Comparison of ENCODE assay signal across 16 cellular contexts in the genomic region with DNA sequence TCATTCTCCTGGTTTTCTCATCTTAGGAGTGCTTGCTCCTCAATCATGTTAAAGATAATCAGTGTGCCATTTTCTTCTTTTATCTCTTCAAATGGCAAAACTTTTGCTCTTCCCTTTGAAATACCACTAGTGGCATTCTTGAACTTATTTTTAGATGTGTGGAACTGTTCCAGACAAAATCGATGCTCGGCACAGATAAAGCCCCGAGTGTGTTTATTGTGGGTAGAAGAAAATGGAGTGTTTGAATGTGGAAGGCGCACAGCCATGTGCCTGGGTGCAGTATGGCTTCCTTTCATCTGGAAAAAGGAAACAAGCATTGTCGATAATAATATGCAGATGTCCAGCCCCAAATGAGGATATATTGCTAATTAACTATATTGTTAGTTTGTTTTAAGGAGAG. TPM values are rescaled to one million over a fixed set of nuclear protein-coding genes. Genes with fewer than 3 reads are reported as not detected.
DNase-seq lines count a peak whose midpoint lies in the region; TF ChIP-seq lines count a peak whose summit lies in the region.
"Had no signal": no experiment of that assay in that cellular context is flagged by ENCODE, and none has a peak within 500 bp of the region (broad histone marks: within the 10 kb centered on the region; RNA-seq: fewer than 3 reads in every experiment).

No MANE protein-coding gene starts in this region.

- H3K79me2 ChIP-seq in parathyroid adenoma, result no peaks in the 10 kb centered on the region
- no peaks in the 10 kb centered on the region for H3K79me2 ChIP-seq in trophoblast cell (ENCODE audit: control insufficient read depth, insufficient read depth, low read length, poor library complexity)

- H3K36me3 Mint-ChIP-seq in Caco-2 (ENCODE audit: insufficient read depth, unreplicated experiment) (no peaks in the 10 kb centered on the region), glutamatergic neuron (ENCODE audit: unreplicated experiment) (no peaks in the 10 kb centered on the region), osteocyte (ENCODE audit: unreplicated experiment) (no peaks in the 10 kb centered on the region)
- H3K36me3 Mint-ChIP-seq: CD4-positive, CD25-positive, alpha-beta regulatory T cell had no signal

- no peak overlapping the region for H3K9ac ChIP-seq in parathyroid adenoma
- no peak overlapping the region for H3K9ac ChIP-seq in trophoblast cell (ENCODE audit: low read length)
- H3K9ac ChIP-seq: BLaER1 treated with 17β-estradiol and CSF1 and Interleukin-3, amounts not matched to agents 10 nM and 100 nM; GM23248 had no signal

- H3K36me3 ChIP-seq in Caco-2 (ENCODE audit: control insufficient read depth, insufficient read depth, low read length), result no peaks in the 10 kb centered on the region
- no peaks in the 10 kb centered on the region for H3K36me3 ChIP-seq in parathyroid adenoma (ENCODE audit: control insufficient read depth, insufficient read depth, low read length)
- H3K36me3 ChIP-seq in trophoblast cell (ENCODE audit: control insufficient read depth in 1 of 2, insufficient read depth in 2 of 2, low read length in 2 of 2), result no peaks in the 10 kb centered on the region
- H3K36me3 ChIP-seq: BLaER1 treated with 17β-estradiol and CSF1 and Interleukin-3, amounts not matched to agents 10 nM and 100 nM had no signal

- H3K27me3 ChIP-seq in Caco-2 (replicated peaks; ENCODE audit: control insufficient read depth, insufficient read depth, low read length), result no peaks in the 10 kb centered on the region
- H3K27me3 ChIP-seq in parathyroid adenoma (ENCODE audit: control insufficient read depth, insufficient read depth, low read length), result no peaks in the 10 kb centered on the region
- H3K27me3 ChIP-seq in trophoblast cell (ENCODE audit: insufficient read depth, low read length), result no peaks in the 10 kb centered on the region
- H3K27me3 ChIP-seq: BLaER1 treated with 17β-estradiol and CSF1 and Interleukin-3, amounts not matched to agents 10 nM and 100 nM had no signal

- H3K9me3 ChIP-seq in Caco-2 (no peaks in the 10 kb centered on the region), parathyroid adenoma (ENCODE audit: control insufficient read depth, low read length) (no peaks in the 10 kb centered on the region), trophoblast cell (ENCODE audit: insufficient read depth, low read depth, low read length) (no peaks in the 10 kb centered on the region)
- H3K9me3 ChIP-seq: BLaER1 treated with 17β-estradiol and CSF1 and Interleukin-3, amounts not matched to agents 10 nM and 100 nM had no signal

- H2AFZ ChIP-seq in parathyroid adenoma (peak overlapping the region; percentile 1), trophoblast cell (ENCODE audit: insufficient read depth, low read length, poor library complexity) (no peak overlapping the region)
- H2AFZ ChIP-seq: GM23248 had no signal

- H2BK12ac ChIP-seq in trophoblast cell (ENCODE audit: low read length), result no peak overlapping the region

- no peak overlapping the region for H3K4ac ChIP-seq in trophoblast cell (ENCODE audit: low read depth, low read length)

- CTCF ChIA-PET in Caco-2 (lab: Charles Lee), result no interaction called here

- no peak overlapping the region for H3K4me3 Mint-ChIP-seq in Caco-2 (ENCODE audit: unreplicated experiment)
- H3K4me3 Mint-ChIP-seq in glutamatergic neuron (ENCODE audit: unreplicated experiment), result no peak overlapping the region
- no peak overlapping the region for H3K4me3 Mint-ChIP-seq in osteocyte (ENCODE audit: unreplicated experiment)
- H3K4me3 Mint-ChIP-seq: CD4-positive, CD25-positive, alpha-beta regulatory T cell had no signal

- H4K8ac ChIP-seq in trophoblast cell (ENCODE audit: low read depth, low read length), result no peak overlapping the region

- no peak overlapping the region for H2BK120ac ChIP-seq in trophoblast cell (ENCODE audit: insufficient read depth, low read length, poor library complexity)

- H3K27ac Mint-ChIP-seq in Caco-2 (ENCODE audit: unreplicated experiment) (peak overlapping the region; percentile 69), glutamatergic neuron (ENCODE audit: unreplicated experiment) (peak overlapping the region; percentile 53), osteocyte (ENCODE audit: unreplicated experiment) (no peak overlapping the region)
- H3K27ac Mint-ChIP-seq: CD4-positive, CD25-positive, alpha-beta regulatory T cell had no signal

- H3K14ac ChIP-seq in trophoblast cell (ENCODE audit: low read length), result no peak overlapping the region

- H4K91ac ChIP-seq in trophoblast cell (ENCODE audit: low read depth, low read length), result no peak overlapping the region

- WGBS in trophoblast cell (ENCODE audit: extremely low coverage, insufficient coverage, insufficient read length), result no CpG with 5 or more reads among the region's 5 CpGs

- H2BK5ac ChIP-seq in trophoblast cell (ENCODE audit: low read depth, low read length, poor library complexity), result no peak overlapping the region

- H3K4me1 ChIP-seq in Caco-2 (peaks cover 23% of the 10 kb centered on the region), parathyroid adenoma (peaks cover 8% of the 10 kb centered on the region), trophoblast cell (ENCODE audit: control insufficient read depth in 1 of 2, insufficient read depth in 2 of 2, low read length in 2 of 2) (no peaks in the 10 kb centered on the region)

- peaks cover 18% of the 10 kb centered on the region for H3K4me1 Mint-ChIP-seq in Caco-2 (ENCODE audit: low read depth, unreplicated experiment)
- H3K4me1 Mint-ChIP-seq in glutamatergic neuron (ENCODE audit: low read depth, unreplicated experiment), result peaks cover 34% of the 10 kb centered on the region
- H3K4me1 Mint-ChIP-seq in osteocyte (ENCODE audit: unreplicated experiment), result no peaks in the 10 kb centered on the region

- H3K4me2 ChIP-seq in parathyroid adenoma (ENCODE audit: low read length) (no peak overlapping the region), trophoblast cell (ENCODE audit: low read length) (no peak overlapping the region)
- H3K4me2 ChIP-seq: BLaER1 treated with 17β-estradiol and CSF1 and Interleukin-3, amounts not matched to agents 10 nM and 100 nM had no signal

- H4K12ac ChIP-seq in trophoblast cell (ENCODE audit: low read depth, low read length), result no peak overlapping the region

- TF ChIP-seq CTCF in Caco-2 (IDR thresholded peaks at IDR 0.05; ENCODE audit: insufficient read depth in 1 of 2, low read depth in 1 of 2, low read length in 1 of 2, severe bottlenecking in 1 of 2, unreplicated experiment in 1 of 2), result no peak
- TF ChIP-seq CTCF in glutamatergic neuron (IDR thresholded peaks at IDR 0.05; ENCODE audit: partially characterized antibody, unreplicated experiment), result no peak
- no peak for TF ChIP-seq CTCF in parathyroid adenoma (IDR thresholded peaks at IDR 0.05)
- TF ChIP-seq CTCF in osteocyte (IDR thresholded peaks at IDR 0.05), result no peak

- no TSS peak for BruUV-seq in Caco-2 (replicated peaks; lab: Mats Ljungman, UMichigan)

- no peak for DNase-seq in Caco-2
- peak; percentile 88 for DNase-seq in Jurkat, Clone E6-1 (ENCODE audit: low read depth, low spot score)
- DNase-seq in glutamatergic neuron, result no peak
- DNase-seq in osteocyte (ENCODE audit: extremely low spot score, unreplicated experiment), result no peak
- no peak for DNase-seq in superior temporal gyrus (ENCODE audit: extremely low spot score)
- no peak for DNase-seq in trophoblast cell
- DNase-seq: ACHN; Calu3; CD4-positive, CD25-positive, alpha-beta regulatory T cell; DMS 273 treated with DMSO at 0.1 percent for 48 hours; DMS79 treated with DMSO at 0.1 percent for 48 hours; GM23248 had no signal

- H3K27me3 Mint-ChIP-seq in Caco-2 (ENCODE audit: insufficient read depth, unreplicated experiment) (no peaks in the 10 kb centered on the region), glutamatergic neuron (ENCODE audit: unreplicated experiment) (peaks cover 6% of the 10 kb centered on the region), osteocyte (ENCODE audit: unreplicated experiment) (peaks cover 19% of the 10 kb centered on the region)
- H3K27me3 Mint-ChIP-seq: CD4-positive, CD25-positive, alpha-beta regulatory T cell had no signal

- H3K9me3 Mint-ChIP-seq in Caco-2 (ENCODE audit: unreplicated experiment) (peaks cover 10% of the 10 kb centered on the region), glutamatergic neuron (ENCODE audit: unreplicated experiment) (peaks cover 12% of the 10 kb centered on the region), osteocyte (ENCODE audit: unreplicated experiment) (no peaks in the 10 kb centered on the region)
- H3K9me3 Mint-ChIP-seq: CD4-positive, CD25-positive, alpha-beta regulatory T cell had no signal

- H3K27ac ChIP-seq in parathyroid adenoma (no peak overlapping the region), trophoblast cell (ENCODE audit: low read depth, low read length) (no peak overlapping the region)
- H3K27ac ChIP-seq: BLaER1 treated with 17β-estradiol and CSF1 and Interleukin-3, amounts not matched to agents 10 nM and 100 nM; GM23248; HL-60 had no signal

- H3K79me1 ChIP-seq in trophoblast cell (ENCODE audit: low read length), result no peaks in the 10 kb centered on the region

- H3K23ac ChIP-seq in trophoblast cell (ENCODE audit: low read length), result no peak overlapping the region

- H2AK5ac ChIP-seq in trophoblast cell (ENCODE audit: low read length), result no peak overlapping the region

- H3K4me3 ChIP-seq in Caco-2 (ENCODE audit: low read depth, low read length) (no peak overlapping the region), parathyroid adenoma (ENCODE audit: low read depth, low read length) (no peak overlapping the region), trophoblast cell (ENCODE audit: low read depth, low read length) (no peak overlapping the region)
- H3K4me3 ChIP-seq in Jurkat, Clone E6-1 (ENCODE audit: low read length), result no peak overlapping the region
- H3K4me3 ChIP-seq: BLaER1 treated with 17β-estradiol and CSF1 and Interleukin-3, amounts not matched to agents 10 nM and 100 nM; GM23248 had no signal

- no peak overlapping the region for H3K18ac ChIP-seq in trophoblast cell (ENCODE audit: low read length)

- POLR2A ChIA-PET in Caco-2 (lab: Charles Lee), result no interaction called here

- intact Hi-C loops in Caco-2 (cut with micrococcal nuclease; ENCODE audit: unreplicated experiment), result loop anchor here (2.0 kb wide), 3 partner anchors 31 to 293 kb away; no protein-coding TSS in a partner anchor

RNA-seq across cellular contexts. Expression of gene ISM1, which starts 42.4 kb away (rescaled TPM):
- 1.8 and 2.4 TPM in 2 replicates for total RNA-seq in Caco-2 (2022)
- 2.1 TPM for polyA plus RNA-seq in Jurkat, Clone E6-1 (2012; ENCODE audit: insufficient read depth, insufficient read length)
- total RNA-seq in glutamatergic neuron (ENCODE audit: unreplicated experiment), result 0.32 TPM
- total RNA-seq in osteocyte, result 0.21 and 0.31 TPM in 2 replicates
- 1.2 and 1.4 TPM in 2 replicates for polyA plus RNA-seq in trophoblast cell (2013)
- total RNA-seq: A172, Calu3, GM23248 had no signal
